Comparison of ENCODE assay signal across 8 cellular contexts in genomic region chr11:95229199-95230053, GRCh38. TPM values are rescaled to one million over a fixed set of nuclear protein-coding genes. Genes with fewer than 3 reads are reported as not detected.
DNase-seq lines count a peak whose midpoint lies in the region; ATAC-seq, FAIRE-seq and TF ChIP-seq lines count a peak whose summit lies in the region.

No MANE protein-coding gene starts in this region.

- DNase-seq in DMS53 treated with DMSO at 0.1 percent for 48 hours (lab: John Stamatoyannopoulos, UW; ENCODE audit: unreplicated experiment) (peak; percentile 33), NB4 (ENCODE audit: low read depth) (peak; percentile 43), amniotic stem cell (lab: John Stamatoyannopoulos, UW) (peak; percentile 19), kidney (no peak), stomach (no peak), AG20443 (ENCODE audit: low spot score) (no peak), NCI-H2081 treated with DMSO at 0.1 percent for 48 hours (lab: John Stamatoyannopoulos, UW) (no peak)

- 1 to 3% (median 2%) methylated on average over 12 of the region's 12 CpGs for whole genome bisulfite sequencing in stomach, 5 donors

- no peaks in the 10 kb centered on the region for H3K27me3 ChIP-seq in stomach

- no peak for FAIRE-seq in kidney (lab: Jason Lieb, UNC)

- TF ChIP-seq POLR2A in NB4 (IDR thresholded peaks at IDR 0.05; ENCODE audit: extremely low read depth, insufficient read length) = no peak
- TF ChIP-seq POLR2A in stomach (IDR thresholded peaks at IDR 0.05) = no peak

- peaks cover 7 to 8% of the 10 kb centered on the region in 2 donors for H3K4me1 ChIP-seq in kidney (ENCODE audit: control insufficient read depth in 1 of 2, insufficient read depth in 1 of 2, low read depth in 1 of 2, low read length in 2 of 2)
- H3K4me1 ChIP-seq in stomach = peaks cover 4 to 44% (median 22%) of the 10 kb centered on the region in 4 donors

- no peak for TF ChIP-seq EP300 in stomach (IDR thresholded peaks at IDR 0.05)

- ATAC-seq in HG02870 (IDR thresholded peaks at IDR 0.05; ENCODE audit: unreplicated experiment) = no peak

- H3K9ac ChIP-seq in kidney (ENCODE audit: low read length in 2 of 2) = peak overlapping the region; percentile 52 to 69

- H3K9me3 ChIP-seq in kidney (ENCODE audit: control insufficient read depth in 1 of 2, low read length in 2 of 2) (no peaks in the 10 kb centered on the region), stomach (no peaks in the 10 kb centered on the region)

- peak overlapping the region; percentile 84 for H3K4me3 ChIP-seq in NB4 (ENCODE audit: low read depth, low read length)
- H3K4me3 ChIP-seq in kidney (ENCODE audit: low read length in 2 of 2) = peak overlapping the region; percentile 74 to 90
- peak overlapping the region; percentile 78 to 93 (median 80) for H3K4me3 ChIP-seq in stomach

- intact Hi-C loops in kidney (cut with DNase I) = no loop called here
- intact Hi-C loops in stomach (cut with DNase I; ENCODE audit: low total_unique reads) = no loop called here

- H3K36me3 ChIP-seq in kidney (ENCODE audit: control insufficient read depth in 1 of 2, insufficient read depth in 2 of 2, low read length in 2 of 2) (no peaks in the 10 kb centered on the region), stomach (no peaks in the 10 kb centered on the region)

- TF ChIP-seq CTCF in NB4 (IDR thresholded peaks at IDR 0.05; ENCODE audit: low read depth, low read length) = no peak
- no peak for TF ChIP-seq CTCF in kidney (IDR thresholded peaks at IDR 0.05; ENCODE audit: borderline replicate concordance, extremely low read depth, insufficient read depth)
- TF ChIP-seq CTCF in stomach (IDR thresholded peaks at IDR 0.05) = no peak

- H3K27ac ChIP-seq in kidney (ENCODE audit: low read depth in 2 of 2, low read length in 2 of 2) (peak overlapping the region; percentile 39 to 67), stomach (peak overlapping the region in 4 of 5 donors; percentile 81 to 89 (median 88))

RNA-seq across cellular contexts. Expression of gene SESN3, which starts 1.6 kb away (rescaled TPM):
- 50.1 TPM for total RNA-seq in kidney
- polyA plus RNA-seq in kidney (ENCODE audit: insufficient read depth, low read depth, low replicate concordance) = 5.1 TPM
- 10 to 100 TPM in 3 of 5 donors, 1 to 10 TPM in 2; 5.5 to 43.7 (median 12.1) TPM for total RNA-seq in stomach
- 1 to 10 TPM; 2.7 to 4.7 (median 3.8) TPM for polyA plus RNA-seq in stomach

Comparison
In these comparisons a context has a peak if more than half of its experiments do, and no peak if none do; other contexts are left out.
1. DNase-seq: peak in DMS53 treated with DMSO at 0.1 percent for 48 hours (single experiment), NB4 (single experiment) and amniotic stem cell (single experiment); none in kidney (single experiment), stomach (single experiment), AG20443 (single experiment) and NCI-H2081 treated with DMSO at 0.1 percent for 48 hours (single experiment).
2. Peak in every context shown above with its lines, with median percentiles within 50 percentile points of each other: H3K4me3 ChIP-seq.